Comparison of ENCODE assay signal across 21 cellular contexts in genomic region chr7:141198191-141198958, GRCh38.
DNase-seq lines count a peak whose midpoint lies in the region; ATAC-seq and TF ChIP-seq lines count a peak whose summit lies in the region.
"Had no signal": no experiment of that assay in that cellular context is flagged by ENCODE, and none has a peak within 500 bp of the region (broad histone marks: within the 10 kb centered on the region; RNA-seq: fewer than 3 reads in every experiment).

No MANE protein-coding gene starts in this region.

- peak overlapping the region; percentile 11 for H3K9ac ChIP-seq in endodermal cell (ENCODE audit: extremely low read depth, low read length, poor library complexity, severe bottlenecking)
- peak overlapping the region; percentile 37 for H3K9ac ChIP-seq in neuronal stem cell (ENCODE audit: low read depth, low read length, poor library complexity)

- H3K4me3 Mint-ChIP-seq in endodermal cell = no peak overlapping the region
- H3K4me3 Mint-ChIP-seq: CD4-positive, CD25-positive, alpha-beta regulatory T cell; T-helper 1 cell treated with Interleukin-12 subunit alpha and Interleukin-12 subunit beta and Interleukin-4 antibody, amounts not matched to agents 30 μg/mL and 1 μg/mL, for 36 hours had no signal

- H2AK5ac ChIP-seq in neuronal stem cell (ENCODE audit: low read depth, low read length) = no peak overlapping the region

- H3K9me3 Mint-ChIP-seq in endodermal cell = no peaks in the 10 kb centered on the region
- H3K9me3 Mint-ChIP-seq: T-helper 1 cell treated with Interleukin-12 subunit alpha and Interleukin-12 subunit beta and Interleukin-4 antibody, amounts not matched to agents 30 μg/mL and 1 μg/mL, for 36 hours had no signal

- no peak overlapping the region for H2AFZ ChIP-seq in neuronal stem cell (ENCODE audit: low read length)

- no peak overlapping the region for H3K4ac ChIP-seq in neuronal stem cell (ENCODE audit: low read length)

- no peak overlapping the region for H3K14ac ChIP-seq in neuronal stem cell (ENCODE audit: low read length)

- H3K23ac ChIP-seq in neuronal stem cell (ENCODE audit: low read depth, low read length, poor library complexity) = no peak overlapping the region

- H3K27ac Mint-ChIP-seq in endodermal cell = no peak overlapping the region
- H3K27ac Mint-ChIP-seq: CD4-positive, CD25-positive, alpha-beta regulatory T cell; T-helper 1 cell treated with Interleukin-12 subunit alpha and Interleukin-12 subunit beta and Interleukin-4 antibody, amounts not matched to agents 30 μg/mL and 1 μg/mL, for 36 hours had no signal

- no peaks in the 10 kb centered on the region for H3K36me3 Mint-ChIP-seq in endodermal cell (ENCODE audit: low read depth)
- H3K36me3 Mint-ChIP-seq: CD4-positive, CD25-positive, alpha-beta regulatory T cell had no signal

- peaks cover 4% of the 10 kb centered on the region for H3K4me1 ChIP-seq in endodermal cell (ENCODE audit: control insufficient read depth, insufficient read depth, low read length)
- peaks cover 4 to 12% of the 10 kb centered on the region in 2 donors for H3K4me1 ChIP-seq in neuronal stem cell (ENCODE audit: control insufficient read depth in 2 of 2, insufficient read depth in 1 of 2, low read depth in 1 of 2, low read length in 2 of 2)

- H3K4me1 Mint-ChIP-seq in endodermal cell = peaks cover 13% of the 10 kb centered on the region
- H3K4me1 Mint-ChIP-seq: CD4-positive, CD25-positive, alpha-beta regulatory T cell had no signal

- H3K36me3 ChIP-seq in endodermal cell (ENCODE audit: control insufficient read depth, insufficient read depth, low read length) (no peaks in the 10 kb centered on the region), neuronal stem cell (replicated peaks in 1 of 2; ENCODE audit: control insufficient read depth in 2 of 2, insufficient read depth in 2 of 2, low read length in 2 of 2) (peaks cover 0 to 1% of the 10 kb centered on the region in 2 donors)
- H3K36me3 ChIP-seq: ovary had no signal

- H3K4me3 ChIP-seq in endodermal cell (ENCODE audit: low read length) (no peak overlapping the region), neuronal stem cell (ENCODE audit: low read length in 2 of 2) (no peak overlapping the region)
- H3K4me3 ChIP-seq: ovary had no signal

- no peak overlapping the region for H3K27ac ChIP-seq in endodermal cell (ENCODE audit: low read depth, low read length)
- H3K27ac ChIP-seq in neuronal stem cell (replicated peaks; ENCODE audit: low read length) = no peak overlapping the region
- H3K27ac ChIP-seq: ovary had no signal

- no peak overlapping the region for H2BK120ac ChIP-seq in neuronal stem cell (ENCODE audit: low read depth, low read length)

- H3K27me3 Mint-ChIP-seq in endodermal cell (ENCODE audit: insufficient read depth) = no peaks in the 10 kb centered on the region

- DNase-seq in Daoy (ENCODE audit: low read depth) (peak; percentile 13), M059J (ENCODE audit: low read depth) (peak; percentile 59), endodermal cell (no peak), neuronal stem cell (ENCODE audit: low spot score) (no peak), LoVo (ENCODE audit: low spot score) (no peak)
- DNase-seq: activated CD4-positive, alpha-beta T cell treated with anti-CD3 and anti-CD28 coated beads, Interleukin-2, amount 50 U/mL, for 4 hours; activated gamma-delta T cell; CD4-positive, CD25-positive, alpha-beta regulatory T cell; cortex of kidney; DMS53; HCEC 1CT; NCI-H1105 treated with DMSO at 0.1 percent for 48 hours; NCI-H2081 treated with DMSO at 0.1 percent for 48 hours; NCI-H526; ovary; SHP77 treated with DMSO at 0.1 percent for 48 hours had no signal

- H2BK12ac ChIP-seq in neuronal stem cell (ENCODE audit: low read length) = no peak overlapping the region

- H4K91ac ChIP-seq in neuronal stem cell (ENCODE audit: low read depth, low read length, poor library complexity) = no peak overlapping the region

- H3K9me3 ChIP-seq in endodermal cell (ENCODE audit: control insufficient read depth, low read length) (no peaks in the 10 kb centered on the region), neuronal stem cell (replicated peaks in 1 of 2; ENCODE audit: control insufficient read depth in 2 of 2, insufficient read depth in 1 of 2, low read depth in 1 of 2, low read length in 2 of 2) (no peaks in the 10 kb centered on the region)
- H3K9me3 ChIP-seq: ovary had no signal

- H3K18ac ChIP-seq in neuronal stem cell (ENCODE audit: low read length) = no peak overlapping the region

- H4K8ac ChIP-seq in neuronal stem cell (ENCODE audit: low read depth, low read length) = no peak overlapping the region

- H2BK5ac ChIP-seq in neuronal stem cell (ENCODE audit: low read length) = no peak overlapping the region

- TF ChIP-seq CTCF in endodermal cell (conservative IDR thresholded peaks at IDR 0.05) = no peak

- H3K79me1 ChIP-seq in neuronal stem cell (ENCODE audit: low read depth, low read length) = no peaks in the 10 kb centered on the region

- WGBS in endodermal cell (ENCODE audit: insufficient coverage in 1 of 2, insufficient read length in 1 of 2), 2 experiments = 90 to 92% methylated on average over 4 to 10 of the region's 12 CpGs
- no CpG with 5 or more reads among the region's 12 CpGs for WGBS in neuronal stem cell (ENCODE audit: extremely low coverage in 2 of 2, insufficient read length in 2 of 2, insufficient replicate concordance in 1 of 2), 2 donors

- H3K4me2 ChIP-seq in neuronal stem cell (ENCODE audit: insufficient read depth, low read length, poor library complexity, severe bottlenecking) = no peak overlapping the region

- ATAC-seq in GM19463 (IDR thresholded peaks at IDR 0.05; ENCODE audit: unreplicated experiment) (no peak), GM18867 (IDR thresholded peaks at IDR 0.05; ENCODE audit: unreplicated experiment) (no peak), GM21367 (IDR thresholded peaks at IDR 0.05; ENCODE audit: unreplicated experiment) (no peak)
- ATAC-seq: sciatic nerve had no signal

- H3K27me3 ChIP-seq in endodermal cell (ENCODE audit: control insufficient read depth, insufficient read depth, low read length, poor library complexity, severe bottlenecking) = no peaks in the 10 kb centered on the region
- H3K27me3 ChIP-seq in neuronal stem cell (ENCODE audit: control insufficient read depth in 3 of 3, insufficient read depth in 3 of 3, low read depth in 1 of 3, low read length in 3 of 3) = no peaks in the 10 kb centered on the region
- H3K27me3 ChIP-seq: ovary had no signal

- H2BK15ac ChIP-seq in neuronal stem cell (ENCODE audit: low read length) = no peak overlapping the region

Comparison
In these comparisons a context has a peak if more than half of its experiments do, and no peak if none do; other contexts are left out.
1. DNase-seq: peak in Daoy (single experiment) and M059J (single experiment); none in endodermal cell (single experiment), neuronal stem cell (single experiment) and LoVo (single experiment).